In genomic region chr1:56317722-56318121, GRCh38 we compare ENCODE assay signal across 24 cellular contexts.
"Had no signal": no experiment of that assay in that cellular context is flagged by ENCODE, and none has a peak within 500 bp of the region (broad histone marks: within the 10 kb centered on the region; RNA-seq: fewer than 3 reads in every experiment).

No MANE protein-coding gene starts in this region.

- H3K4me1 ChIP-seq: neural progenitor cell, parathyroid adenoma, right lobe of liver, suprapubic skin, transverse colon, upper lobe of left lung had no signal

- DNase-seq: naive thymus-derived CD4-positive, alpha-beta T cell; natural killer cell; occipital lobe; ovary; psoas muscle; right cardiac atrium; right lobe of liver; sigmoid colon; small intestine; stimulated activated CD4-positive, alpha-beta T cell treated with anti-CD3 and anti-CD28 coated beads, Interleukin-15, amount 100 ng/mL, for 24 hours; stimulated activated CD4-positive, alpha-beta T cell treated with anti-CD3 and anti-CD28 coated beads, Interleukin-4, amount 100 ng/mL, for 1 hour; stimulated activated CD4-positive, alpha-beta T cell treated with anti-CD3 and anti-CD28 coated beads, Interleukin-4, amount 100 ng/mL, for 4 hours; stimulated activated CD8-positive, alpha-beta memory T cell treated with anti-CD3 and anti-CD28 coated beads, Interleukin-4, amount 100 ng/mL, for 48 hours; stimulated activated naive CD4-positive, alpha-beta T cell; stimulated activated naive CD8-positive, alpha-beta T cell treated with anti-CD3 and anti-CD28 coated beads, Interleukin-15, amount 100 ng/mL, for 72 hours; stimulated activated naive CD8-positive, alpha-beta T cell treated with anti-CD3 and anti-CD28 coated beads, Interleukin-15, Interleukin-2, amounts not matched to agents 100 U/mL and 50 U/mL, for 24 hours; substantia nigra; tibial artery; transverse colon; upper lobe of left lung had no signal

- H3K27ac ChIP-seq: neural progenitor cell, ovary, parathyroid adenoma, psoas muscle, right lobe of liver, sigmoid colon, suprapubic skin, testis, tibial artery, transverse colon, upper lobe of left lung had no signal

- H3K27me3 ChIP-seq: neural progenitor cell, ovary, right lobe of liver, sigmoid colon, suprapubic skin, testis, tibial artery, transverse colon, upper lobe of left lung had no signal

- H2AFZ ChIP-seq: neural progenitor cell, parathyroid adenoma had no signal

- H3K9me3 ChIP-seq: ovary, right lobe of liver, sigmoid colon, suprapubic skin, testis, transverse colon, upper lobe of left lung had no signal

- H3K4me2 ChIP-seq: neural progenitor cell had no signal

- H3K36me3 ChIP-seq: neural progenitor cell, ovary, right lobe of liver, sigmoid colon, suprapubic skin, tibial artery, transverse colon, upper lobe of left lung had no signal

- H3K79me2 ChIP-seq: parathyroid adenoma had no signal

- H3K4me3 ChIP-seq: neural progenitor cell, ovary, psoas muscle, right lobe of liver, sigmoid colon, suprapubic skin, testis, tibial artery, transverse colon, upper lobe of left lung had no signal

- H3K9ac ChIP-seq: neural progenitor cell, parathyroid adenoma had no signal
